In the genomic region with DNA sequence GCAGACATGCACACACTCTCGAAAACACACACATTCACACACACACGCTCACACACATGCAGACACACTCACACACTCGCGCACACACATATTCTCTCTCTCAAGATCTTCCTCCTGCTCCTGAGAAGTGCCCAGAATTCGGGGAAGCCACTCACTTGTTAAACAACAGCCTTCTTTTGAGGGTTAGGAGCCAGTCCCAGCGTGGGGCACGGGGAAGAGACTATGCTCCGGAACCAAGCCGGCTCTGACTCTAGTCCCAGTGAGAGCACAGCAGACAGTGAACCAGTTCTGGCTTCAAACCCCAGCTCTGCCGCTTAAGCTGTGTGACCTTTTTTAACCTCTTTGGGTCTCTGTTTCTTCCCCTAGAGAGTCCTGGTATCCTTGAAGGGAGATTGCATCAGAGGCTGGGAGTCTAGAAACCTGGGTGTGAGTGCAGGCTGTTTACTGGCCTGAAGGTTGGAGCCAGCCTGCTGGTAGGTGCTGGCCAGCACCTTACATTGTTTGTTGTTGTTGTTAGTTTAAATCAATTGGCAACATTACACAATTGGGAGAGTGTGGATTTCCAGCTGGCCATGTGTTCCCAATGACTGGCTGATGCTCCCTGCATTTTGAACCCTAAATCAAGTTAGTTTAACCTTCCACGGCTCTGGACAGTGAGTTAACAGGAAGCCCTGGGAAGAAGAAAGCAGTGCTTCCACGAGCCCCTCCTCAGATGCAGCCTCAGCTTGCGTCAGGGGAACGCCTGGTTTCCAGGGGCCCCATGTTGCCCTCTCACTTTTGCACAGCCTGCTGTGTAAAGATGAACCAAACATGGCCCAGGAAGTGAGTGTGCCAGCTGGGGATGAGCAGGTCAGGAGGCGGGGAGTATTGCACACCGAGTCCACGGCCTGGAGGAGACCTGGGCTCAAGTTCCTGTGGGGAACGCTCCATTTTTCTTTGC, we compare ENCODE assay signal across 9 cellular contexts.
DNase-seq lines count a peak whose midpoint lies in the region; ATAC-seq and TF ChIP-seq lines count a peak whose summit lies in the region.
"Had no signal": no experiment of that assay in that cellular context is flagged by ENCODE, and none has a peak within 500 bp of the region (broad histone marks: within the 10 kb centered on the region; RNA-seq: fewer than 3 reads in every experiment).

No MANE protein-coding gene starts in this region.

- in situ Hi-C loops in astrocyte of the spinal cord (cut with HindIII; ENCODE audit: low sequenced_read_pairs) = no loop called here

- H3K9me3 ChIP-seq in H9 (ENCODE audit: control insufficient read depth, low read depth, low read length) = no peaks in the 10 kb centered on the region

- no peak overlapping the region for H2AK5ac ChIP-seq in H9 (ENCODE audit: insufficient read length, low read length)

- H3K27me3 ChIP-seq in H9 (ENCODE audit: insufficient read depth, low read length) (no peaks in the 10 kb centered on the region), layer of hippocampus (ENCODE audit: control insufficient read depth, insufficient read depth, low read length) (no peaks in the 10 kb centered on the region)

- no peak overlapping the region for H3K56ac ChIP-seq in H9 (ENCODE audit: insufficient read length, low read depth, low read length)

- no peaks in the 10 kb centered on the region for H3K79me1 ChIP-seq in H9 (ENCODE audit: insufficient read depth, low read depth, low read length, poor library complexity, severe bottlenecking)

- peak overlapping the region; percentile 19 for H3K18ac ChIP-seq in H9 (ENCODE audit: insufficient read length, low read depth, low read length)

- no peak overlapping the region for H2BK20ac ChIP-seq in H9 (ENCODE audit: low read depth, low read length, poor library complexity, severe bottlenecking)

- no peak overlapping the region for H4K5ac ChIP-seq in H9 (ENCODE audit: insufficient read length, low read depth, low read length)

- H3K4me3 Mint-ChIP-seq in H9 = peak overlapping the region in 1 of 2 experiments; percentile 2; a peak in 1 of 5 replicates
- no peak overlapping the region for H3K4me3 Mint-ChIP-seq in stimulated activated naive CD8-positive, alpha-beta T cell treated with anti-CD3 and anti-CD28 coated beads, Interleukin-15, amount 100 ng/mL, for 72 hours

- no peaks in the 10 kb centered on the region for H3K27me3 Mint-ChIP-seq in H9 (ENCODE audit: low read depth)
- peaks cover 8% of the 10 kb centered on the region for H3K27me3 Mint-ChIP-seq in stimulated activated naive CD8-positive, alpha-beta T cell treated with anti-CD3 and anti-CD28 coated beads, Interleukin-15, amount 100 ng/mL, for 72 hours

- no peak overlapping the region for H3K27ac ChIP-seq in H9 (ENCODE audit: insufficient read length, low read depth, low read length)
- peak overlapping the region; percentile 67 for H3K27ac ChIP-seq in layer of hippocampus (ENCODE audit: low read depth, low read length)

- no peak overlapping the region for H2BK5ac ChIP-seq in H9 (ENCODE audit: insufficient read length, low read length)

- H2AFZ ChIP-seq in H9 (ENCODE audit: low read length) = no peak overlapping the region

- no peak for DNase-seq in H9
- DNase-seq in astrocyte of the spinal cord (ENCODE audit: low read depth, low spot score) = peak; percentile 69
- no peak for DNase-seq in stimulated activated naive CD8-positive, alpha-beta T cell treated with anti-CD3 and anti-CD28 coated beads, Interleukin-15, amount 100 ng/mL, for 72 hours
- DNase-seq in NCI-H1694 treated with DMSO at 0.1 percent for 48 hours (lab: John Stamatoyannopoulos, UW) = no peak
- DNase-seq in cerebellar nuclear complex (lab: John Stamatoyannopoulos, UW) = no peak

- H3K9ac ChIP-seq in H9 (ENCODE audit: extremely low read depth, insufficient read length, low read length) = no peak overlapping the region

- no peak overlapping the region for H4K8ac ChIP-seq in H9 (replicated peaks; ENCODE audit: insufficient read length, low read depth, low read length)

- H3K4me2 ChIP-seq in H9 (ENCODE audit: insufficient read depth, insufficient read length, low read length) = no peak overlapping the region

- H3K36me3 Mint-ChIP-seq in H9 (ENCODE audit: insufficient read depth in 1 of 3, low read depth in 3 of 3) = no peaks in the 10 kb centered on the region

- no peak overlapping the region for H3K23ac ChIP-seq in H9 (ENCODE audit: insufficient read length, low read depth, low read length)

- H3K9me3 Mint-ChIP-seq in H9 = no peaks in the 10 kb centered on the region
- H3K9me3 Mint-ChIP-seq in stimulated activated naive CD8-positive, alpha-beta T cell treated with anti-CD3 and anti-CD28 coated beads, Interleukin-15, amount 100 ng/mL, for 72 hours = no peaks in the 10 kb centered on the region

- peaks cover 31 to 34% of the 10 kb centered on the region in 2 experiments for H3K4me1 Mint-ChIP-seq in H9
- H3K4me1 Mint-ChIP-seq in stimulated activated naive CD8-positive, alpha-beta T cell treated with anti-CD3 and anti-CD28 coated beads, Interleukin-15, amount 100 ng/mL, for 72 hours = peaks cover 25% of the 10 kb centered on the region

- no CpG with 5 or more reads among the region's 18 CpGs for WGBS in H9 (ENCODE audit: extremely low coverage, insufficient read length, low lambda C conversion rate)

- no peaks in the 10 kb centered on the region for H3K79me2 ChIP-seq in H9 (ENCODE audit: insufficient read depth, low read length)

- H3K23me2 ChIP-seq in H9 (ENCODE audit: insufficient read length, low read depth, low read length, poor library complexity, severe bottlenecking) = no peaks in the 10 kb centered on the region

- peaks cover 2% of the 10 kb centered on the region for H4K20me1 ChIP-seq in H9 (ENCODE audit: control insufficient read depth, insufficient read depth, insufficient read length)

- H3K4me1 ChIP-seq in H9 (ENCODE audit: insufficient read depth, low read length) = peaks cover 3% of the 10 kb centered on the region; the same call in 1 of the 2 replicates

- TF ChIP-seq CTCF in H9 (conservative IDR thresholded peaks at IDR 0.05) = no peak
- TF ChIP-seq CTCF in astrocyte of the spinal cord (IDR thresholded peaks at IDR 0.05; ENCODE audit: low read depth, low read length) = no peak

- no peak overlapping the region for H3K4ac ChIP-seq in H9 (ENCODE audit: low read depth, low read length)

- no peak overlapping the region for H2BK15ac ChIP-seq in H9 (ENCODE audit: low read depth, low read length)

- no peak overlapping the region for H4K91ac ChIP-seq in H9 (ENCODE audit: insufficient read length, low read depth, low read length)

- no peak overlapping the region for H3K14ac ChIP-seq in H9 (ENCODE audit: insufficient read depth, low read length)

- peak overlapping the region; percentile 61 to 91 (median 79) for H3K27ac Mint-ChIP-seq in H9
- H3K27ac Mint-ChIP-seq in stimulated activated naive CD8-positive, alpha-beta T cell treated with anti-CD3 and anti-CD28 coated beads, Interleukin-15, amount 100 ng/mL, for 72 hours = peak overlapping the region in 1 of 2 donors; percentile 49

- H2BK12ac ChIP-seq in H9 (ENCODE audit: insufficient read length, low read depth, low read length) = no peak overlapping the region

- no peak overlapping the region for H2BK120ac ChIP-seq in H9 (ENCODE audit: low read depth, low read length, poor library complexity, severe bottlenecking)

- H3K4me3 ChIP-seq in astrocyte of the spinal cord (ENCODE audit: low read depth, low read length) = no peak overlapping the region
- H3K4me3 ChIP-seq: K562 had no signal

- no peak overlapping the region for H3T11ph ChIP-seq in H9 (ENCODE audit: low read length)

- peak; percentile 58 for ATAC-seq in stimulated activated naive CD8-positive, alpha-beta T cell treated with anti-CD3 and anti-CD28 coated beads, Interleukin-15, amount 100 ng/mL, for 72 hours
- ATAC-seq in GM21390 (IDR thresholded peaks at IDR 0.05; ENCODE audit: unreplicated experiment) = no peak
- ATAC-seq in HG02885 (IDR thresholded peaks at IDR 0.05; ENCODE audit: poor library complexity, unreplicated experiment) = no peak
- ATAC-seq: K562 had no signal
